In the genomic region with DNA sequence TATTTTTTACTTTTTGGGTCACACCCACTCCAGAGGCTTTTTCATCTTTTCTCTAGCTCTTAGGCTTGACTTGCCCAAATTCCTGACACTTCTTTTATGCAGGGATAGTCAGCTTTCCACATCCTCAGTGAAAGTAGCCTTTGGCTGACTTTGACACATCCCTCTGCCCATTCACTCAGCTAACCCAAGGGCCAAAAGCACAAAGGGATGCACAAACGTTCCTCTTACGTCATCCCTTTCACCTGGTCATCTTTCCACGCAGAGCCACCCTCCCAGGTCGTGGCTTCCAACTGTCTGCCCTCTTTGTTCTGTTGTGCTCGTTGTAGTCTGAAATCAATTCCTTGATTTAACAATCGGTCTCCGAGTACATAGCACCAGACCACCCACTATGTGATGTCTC, we compare ENCODE assay signal across 19 cellular contexts.
"Had no signal": no experiment of that assay in that cellular context is flagged by ENCODE, and none has a peak within 500 bp of the region (broad histone marks: within the 10 kb centered on the region; RNA-seq: fewer than 3 reads in every experiment).

No MANE protein-coding gene starts in this region.

- ATAC-seq: activated CD4-positive, alpha-beta T cell treated with anti-CD3 and anti-CD28 coated beads for 36 hours; activated naive CD4-positive, alpha-beta T cell treated with anti-CD3 and anti-CD28 coated beads, Interleukin-2, amount 50 U/mL, for 72 hours; activated T-helper 17 cell treated with anti-CD3 and anti-CD28 coated beads, Interleukin-2, amount 50 U/mL, for 72 hours had no signal

- H3K27me3 ChIP-seq: suprapubic skin had no signal

- H3K9me3 ChIP-seq: suprapubic skin had no signal

- H3K36me3 ChIP-seq: suprapubic skin had no signal

- H3K27ac ChIP-seq: epithelial cell of prostate, skin epidermis had no signal

- H3K4me3 ChIP-seq: skin epidermis, suprapubic skin had no signal

- DNase-seq: activated B cell treated with CpG ODN at 0.5 μM for 24 hours; activated CD4-positive, alpha-beta T cell treated with anti-CD3 and anti-CD28 coated beads for 36 hours; activated CD4-positive, alpha-beta T cell treated with anti-CD3 and anti-CD28 coated beads, Interleukin-2, amount 50 U/mL, for 4 hours; activated CD8-positive, alpha-beta memory T cell treated with anti-CD3 and anti-CD28 coated beads for 24 hours; activated CD8-positive, alpha-beta memory T cell treated with anti-CD3 and anti-CD28 coated beads, Interleukin-2, amount 50 U/mL, for 4 hours; activated T-cell treated with anti-CD3 and anti-CD28 coated beads, Interleukin-2, amount 50 U/mL, for 24 hours; aorta; hippocampal formation; kidney glomerular epithelial cell; mesendoderm; naive B cell; retina; stimulated activated CD4-positive, alpha-beta T cell treated with anti-CD3 and anti-CD28 coated beads, Interleukin-1b, Interleukin-23, amount 100 ng/mL, for 48 hours; T-helper 1 cell had no signal
